9 cellular contexts compared by ENCODE assay signal in genomic region chrX:139759637-139760036, GRCh38. TPM values are rescaled to one million over a fixed set of nuclear protein-coding genes. Genes with fewer than 3 reads are reported as not detected.
DNase-seq lines count a peak whose midpoint lies in the region; ATAC-seq and TF ChIP-seq lines count a peak whose summit lies in the region.
"Had no signal": no experiment of that assay in that cellular context is flagged by ENCODE, and none has a peak within 500 bp of the region (broad histone marks: within the 10 kb centered on the region; RNA-seq: fewer than 3 reads in every experiment).

No MANE protein-coding gene starts in this region.

- peak; percentile 35 for DNase-seq in ELR (ENCODE audit: low read depth)
- DNase-seq in body of pancreas, result peak in 1 of 4 donors; percentile 14
- DNase-seq in nephron progenitor cell, result peak; percentile 5
- no peak for DNase-seq in putamen (ENCODE audit: low spot score)
- no peak for DNase-seq in NCI-H187 (lab: John Stamatoyannopoulos, UW)
- DNase-seq: T-helper 17 cell had no signal

- ATAC-seq in body of pancreas (no peak), GM21529 (IDR thresholded peaks at IDR 0.05; ENCODE audit: unreplicated experiment) (no peak), GM21367 (IDR thresholded peaks at IDR 0.05; ENCODE audit: unreplicated experiment) (no peak)
- ATAC-seq: T-helper 17 cell had no signal

- H3K9me3 Mint-ChIP-seq in nephron progenitor cell, result peaks cover 24% of the 10 kb centered on the region

- H3K4me1 ChIP-seq in body of pancreas, result no peaks in the 10 kb centered on the region

- H3K27ac ChIP-seq in body of pancreas, result no peak overlapping the region

- peak; percentile 49 for TF ChIP-seq RAD21 in Ishikawa (IDR thresholded peaks at IDR 0.05; ENCODE audit: low read depth)

- WGBS in body of pancreas, 2 donors, result 67 to 82% methylated on average over 4 of the region's 4 CpGs

- no peak overlapping the region for H3K4me3 ChIP-seq in body of pancreas

- H3K9me3 ChIP-seq in body of pancreas, result no peaks in the 10 kb centered on the region

- H3K36me3 ChIP-seq in body of pancreas (replicated peaks in 1 of 2; ENCODE audit: insufficient read depth in 1 of 2, low read depth in 2 of 2), result no peaks in the 10 kb centered on the region

- H3K27me3 ChIP-seq in body of pancreas, result no peaks in the 10 kb centered on the region

- no peak overlapping the region for H3K4me3 Mint-ChIP-seq in nephron progenitor cell
- H3K4me3 Mint-ChIP-seq: T-helper 17 cell had no signal

- H3K36me3 Mint-ChIP-seq in nephron progenitor cell (ENCODE audit: low read depth), result peaks cover 34% of the 10 kb centered on the region

- intact Hi-C loops in body of pancreas (cut with DNase I), result no loop called here

- H3K27me3 Mint-ChIP-seq in nephron progenitor cell (ENCODE audit: low read depth, poor library complexity), result no peaks in the 10 kb centered on the region
- H3K27me3 Mint-ChIP-seq: T-helper 17 cell had no signal

- TF ChIP-seq CTCF in body of pancreas (IDR thresholded peaks at IDR 0.05) (peak in 5 of 7 experiments; percentile 8 to 34 (median 26)), nephron progenitor cell (IDR thresholded peaks at IDR 0.05) (peak; percentile 44)

- TF ChIP-seq POLR2A in body of pancreas (IDR thresholded peaks at IDR 0.05), result no peak

- no peak for TF ChIP-seq EP300 in Ishikawa (IDR thresholded peaks at IDR 0.05; ENCODE audit: borderline replicate concordance)

- no peak overlapping the region for H3K27ac Mint-ChIP-seq in nephron progenitor cell
- H3K27ac Mint-ChIP-seq: T-helper 17 cell had no signal

- no peaks in the 10 kb centered on the region for H3K4me1 Mint-ChIP-seq in nephron progenitor cell
- H3K4me1 Mint-ChIP-seq: T-helper 17 cell had no signal

TF ChIP-seq in Ishikawa, 13 proteins besides CTCF, POLR2A, EP300 and RAD21:
- TF ChIP-seq YY1 (IDR thresholded peaks at IDR 0.05; ENCODE audit: low read depth), result no peak
- TF ChIP-seq CEBPB (IDR thresholded peaks at IDR 0.05), result no peak
- no peak for TF ChIP-seq ZBTB7A (IDR thresholded peaks at IDR 0.05; ENCODE audit: low read depth)
- TF ChIP-seq TCF12 (IDR thresholded peaks at IDR 0.05; ENCODE audit: low read depth), result no peak
- TF ChIP-seq TEAD4 (IDR thresholded peaks at IDR 0.05), result no peak
- TF ChIP-seq REST (IDR thresholded peaks at IDR 0.05; ENCODE audit: low read depth), result no peak
- no peak for TF ChIP-seq USF1 (IDR thresholded peaks at IDR 0.05)
- no peak for TF ChIP-seq FOXM1 (IDR thresholded peaks at IDR 0.05; ENCODE audit: borderline replicate concordance, low read depth)
- TF ChIP-seq NFIC (IDR thresholded peaks at IDR 0.05), result no peak
- no peak for TF ChIP-seq TAF1 (IDR thresholded peaks at IDR 0.05; ENCODE audit: low read depth)
- TF ChIP-seq CREB1 (IDR thresholded peaks at IDR 0.05; ENCODE audit: low read depth), result no peak
- no peak for TF ChIP-seq MAX (IDR thresholded peaks at IDR 0.05)
- TF ChIP-seq EGR1 (IDR thresholded peaks at IDR 0.05), result no peak

RNA-seq across cellular contexts. Expression of gene MCF2, which starts 51.7 kb away (rescaled TPM):
- under 1 TPM; 0.33 to 0.78 TPM for total RNA-seq in body of pancreas

Comparison
In these comparisons a context has a peak if more than half of its experiments do, and no peak if none do; other contexts are left out.
1. DNase-seq: peak in ELR (single experiment) and nephron progenitor cell (single experiment); none in putamen (single experiment) and NCI-H187 (0 of 2).